ENCODE assay signal across 9 cellular contexts in the genomic region with DNA sequence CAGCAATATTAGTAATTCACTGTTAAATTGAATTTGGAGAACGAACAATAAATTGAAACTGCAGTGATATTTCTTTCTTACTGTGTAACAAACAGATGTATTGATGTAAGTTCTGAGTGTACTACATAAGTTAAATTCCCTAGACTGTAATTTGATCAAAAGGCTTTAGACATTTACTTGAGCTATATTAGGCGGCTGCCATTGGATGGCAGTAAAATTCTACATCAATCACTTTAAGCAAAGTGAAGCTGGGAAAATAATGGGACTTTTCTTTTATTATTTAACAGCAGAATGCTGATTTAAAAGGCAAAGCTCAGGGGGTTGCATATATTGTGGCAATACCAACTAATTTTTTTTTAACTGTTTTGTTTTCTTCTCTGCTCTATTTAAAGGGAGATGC.
DNase-seq lines count a peak whose midpoint lies in the region; ATAC-seq and TF ChIP-seq lines count a peak whose summit lies in the region.
"Had no signal": no experiment of that assay in that cellular context is flagged by ENCODE, and none has a peak within 500 bp of the region (broad histone marks: within the 10 kb centered on the region; RNA-seq: fewer than 3 reads in every experiment).

No MANE protein-coding gene starts in this region.

- no peaks in the 10 kb centered on the region for H3K9me3 ChIP-seq in WERI-Rb-1 (ENCODE audit: severe bottlenecking)

- H3K9me3 Mint-ChIP-seq in Calu3 (ENCODE audit: low read depth, unreplicated experiment), result no peaks in the 10 kb centered on the region
- H3K9me3 Mint-ChIP-seq in activated T-helper 17 cell treated with anti-CD3 and anti-CD28 coated beads, Interleukin-2, amount 50 U/mL, for 72 hours, result no peaks in the 10 kb centered on the region

- H3K27me3 Mint-ChIP-seq in Calu3 (ENCODE audit: unreplicated experiment), result no peaks in the 10 kb centered on the region
- H3K27me3 Mint-ChIP-seq in activated T-helper 17 cell treated with anti-CD3 and anti-CD28 coated beads, Interleukin-2, amount 50 U/mL, for 72 hours, result no peaks in the 10 kb centered on the region

- H3K4me3 ChIP-seq in WERI-Rb-1 (ENCODE audit: low read depth, low read length) (no peak overlapping the region), kidney epithelial cell (ENCODE audit: low read depth, low read length) (no peak overlapping the region)

- no peak for ATAC-seq in GM21423 (IDR thresholded peaks at IDR 0.05; ENCODE audit: unreplicated experiment)
- ATAC-seq in activated T-helper 17 cell treated with anti-CD3 and anti-CD28 coated beads, Interleukin-2, amount 50 U/mL, for 72 hours (replicated peaks), result no peak

- no peaks in the 10 kb centered on the region for H3K36me3 Mint-ChIP-seq in Calu3 (ENCODE audit: insufficient read depth, unreplicated experiment)
- no peaks in the 10 kb centered on the region for H3K36me3 Mint-ChIP-seq in activated T-helper 17 cell treated with anti-CD3 and anti-CD28 coated beads, Interleukin-2, amount 50 U/mL, for 72 hours (ENCODE audit: low read depth)

- no peak for DNase-seq in Calu3
- peak; percentile 68 for DNase-seq in LHCN-M2 (ENCODE audit: low read depth)
- peak; percentile 14 for DNase-seq in WERI-Rb-1
- no peak for DNase-seq in kidney epithelial cell (ENCODE audit: low read depth)
- DNase-seq in COLO668 (lab: John Stamatoyannopoulos, UW; ENCODE audit: unreplicated experiment), result no peak
- no peak for DNase-seq in central memory CD4-positive, alpha-beta T cell
- DNase-seq: activated CD4-positive, CD25-positive, alpha-beta regulatory T cell treated with anti-CD3 and anti-CD28 coated beads, Interleukin-2, amount 50 U/mL, for 72 hours had no signal

- no peak overlapping the region for H3K4me3 Mint-ChIP-seq in Calu3 (ENCODE audit: low read depth, unreplicated experiment)
- no peak overlapping the region for H3K4me3 Mint-ChIP-seq in activated T-helper 17 cell treated with anti-CD3 and anti-CD28 coated beads, Interleukin-2, amount 50 U/mL, for 72 hours

- BruUV-seq in Calu3 (replicated peaks; lab: Mats Ljungman, UMichigan), result no TSS peak

- H3K27ac ChIP-seq in WERI-Rb-1, result no peak overlapping the region

- H3K36me3 ChIP-seq in WERI-Rb-1 (no peaks in the 10 kb centered on the region), kidney epithelial cell (ENCODE audit: control insufficient read depth, insufficient read depth, low read length) (no peaks in the 10 kb centered on the region)

- intact Hi-C loops in Calu3 (cut with micrococcal nuclease; ENCODE audit: unreplicated experiment), result loop anchor here (1.0 to 5.0 kb wide), 5 partner anchors 177 to 1550 kb away; no protein-coding TSS in a partner anchor

- CTCF ChIA-PET in Calu3 (lab: Charles Lee), result interaction anchor here (0.9 to 1.7 kb wide), 3 partner anchors 11 to 799 kb away, joined by 3 to 11 read pairs (median 3); no protein-coding TSS in a partner anchor

- peak; percentile 32 for TF ChIP-seq CTCF in Calu3 (IDR thresholded peaks at IDR 0.05; ENCODE audit: unreplicated experiment)
- no peak for TF ChIP-seq CTCF in WERI-Rb-1 (IDR thresholded peaks at IDR 0.05; ENCODE audit: low read depth, low read length)
- TF ChIP-seq CTCF in kidney epithelial cell (IDR thresholded peaks at IDR 0.05; ENCODE audit: insufficient read depth, low read length, poor library complexity, severe bottlenecking), result peak; percentile 18

- H3K4me1 Mint-ChIP-seq in Calu3 (ENCODE audit: low read depth, unreplicated experiment), result no peaks in the 10 kb centered on the region
- no peaks in the 10 kb centered on the region for H3K4me1 Mint-ChIP-seq in activated T-helper 17 cell treated with anti-CD3 and anti-CD28 coated beads, Interleukin-2, amount 50 U/mL, for 72 hours

- no peaks in the 10 kb centered on the region for H3K27me3 ChIP-seq in WERI-Rb-1 (ENCODE audit: insufficient read depth, low read depth, severe bottlenecking)
- H3K27me3 ChIP-seq in kidney epithelial cell (ENCODE audit: control insufficient read depth, insufficient read depth, low read length), result no peaks in the 10 kb centered on the region

- no peak overlapping the region for H3K27ac Mint-ChIP-seq in Calu3 (ENCODE audit: unreplicated experiment)
- H3K27ac Mint-ChIP-seq in activated T-helper 17 cell treated with anti-CD3 and anti-CD28 coated beads, Interleukin-2, amount 50 U/mL, for 72 hours, result no peak overlapping the region

Comparison
In these comparisons a context has a peak if more than half of its experiments do, and no peak if none do; other contexts are left out.
1. DNase-seq: peak in LHCN-M2 (single experiment) and WERI-Rb-1 (single experiment); none in Calu3 (single experiment), kidney epithelial cell (single experiment), COLO668 (single experiment) and central memory CD4-positive, alpha-beta T cell (single experiment).